In genomic region chr17:29369831-29370735, GRCh38 we compare ENCODE assay signal across 8 cellular contexts. TPM values are rescaled to one million over a fixed set of nuclear protein-coding genes. Genes with fewer than 3 reads are reported as not detected.
A peak's percentile ranks its signal among the peaks of the same experiment; 100 is the strongest.
DNase-seq lines count a peak whose midpoint lies in the region; ATAC-seq and TF ChIP-seq lines count a peak whose summit lies in the region.

No MANE protein-coding gene starts in this region.

- DNase-seq in Ammon's horn (ENCODE audit: low spot score) (peak; percentile 88), NCI-H1694 (lab: John Stamatoyannopoulos, UW) (peak; percentile 62), T-helper 2 cell (peak in 4 of 5 experiments; percentile 12 to 77 (median 34)), astrocyte of the cerebellum (ENCODE audit: low read depth) (peak; percentile 73), hepatic stellate cell (ENCODE audit: low spot score) (peak; percentile 69), pulmonary artery endothelial cell (ENCODE audit: low read depth, low spot score) (peak; percentile 58)

- peak overlapping the region; percentile 6 for H3K4me3 ChIP-seq in astrocyte of the cerebellum (ENCODE audit: low read depth, low read length)

- ATAC-seq in GM21737 (IDR thresholded peaks at IDR 0.05; ENCODE audit: unreplicated experiment) (peak; percentile 64), GM19397 (IDR thresholded peaks at IDR 0.05; ENCODE audit: unreplicated experiment) (no peak)

- in situ Hi-C loops in astrocyte of the cerebellum (cut with HindIII; ENCODE audit: low sequenced_read_pairs): no loop called here

- peak; percentile 64 for TF ChIP-seq CTCF in astrocyte of the cerebellum (IDR thresholded peaks at IDR 0.05; ENCODE audit: low read depth, low read length, missing control alignments)

RNA-seq across cellular contexts. Expression of gene TAOK1, which starts 20.1 kb away (rescaled TPM):
- total RNA-seq in pulmonary artery endothelial cell: 54.0 and 62.6 TPM in 2 replicates

Comparison
In these comparisons a context has a peak if more than half of its experiments do, and no peak if none do; other contexts are left out.
1. DNase-seq: peak in every context shown above with its lines; median percentile 88 in Ammon's horn; 73 in astrocyte of the cerebellum; 69 in hepatic stellate cell; 62 in NCI-H1694; 58 in pulmonary artery endothelial cell; 34 in T-helper 2 cell.